Comparison of ENCODE assay signal across 1 cellular context in genomic region chr22:19287889-19288288, GRCh38.
TF ChIP-seq lines count a peak whose summit lies in the region.

No MANE protein-coding gene starts in this region.

TF ChIP-seq in SK-N-SH, 30 proteins besides CTCF, POLR2A, EP300 and RAD21 (continued from another document):
- 0 out of 2 replicates have a peak, but pooled peaks have one; percentile 19 for TF ChIP-seq PBX3 (IDR thresholded peaks at IDR 0.05)
